In genomic region chr3:58532794-58533220, GRCh38 we compare ENCODE assay signal across 8 cellular contexts. TPM values are rescaled to one million over a fixed set of nuclear protein-coding genes. Genes with fewer than 3 reads are reported as not detected.
DNase-seq lines count a peak whose midpoint lies in the region; FAIRE-seq and TF ChIP-seq lines count a peak whose summit lies in the region.

No MANE protein-coding gene starts in this region.

- H3K27me3 Mint-ChIP-seq in HFFc6 (ENCODE audit: insufficient read depth), result peaks cover 3% of the 10 kb centered on the region
- no peaks in the 10 kb centered on the region for H3K27me3 Mint-ChIP-seq in MCF 10A (ENCODE audit: insufficient read depth, unreplicated experiment)

- DNase-seq in NCI-H510A treated with DMSO at 0.1 percent for 48 hours (lab: John Stamatoyannopoulos, UW), result peak; percentile 20
- no peak for DNase-seq in NCI-H510A (lab: John Stamatoyannopoulos, UW)
- peak; percentile 54 for DNase-seq in HFFc6
- peak; percentile 75 for DNase-seq in MV-4-11 (lab: John Stamatoyannopoulos, UW)
- DNase-seq in WERI-Rb-1, result peak; percentile 81
- peak; percentile 79 for DNase-seq in MCF 10A (ENCODE audit: unreplicated experiment)
- DNase-seq in keratinocyte (ENCODE audit: low read depth, low spot score), result peak; percentile 9
- DNase-seq in stimulated activated CD4-positive, alpha-beta T cell treated with anti-CD3 and anti-CD28 coated beads, Interleukin-2, amount 100 ng/mL, for 24 hours, result peak; percentile 81 to 86

- H3K4me3 ChIP-seq in WERI-Rb-1 (ENCODE audit: low read depth, low read length) (no peak overlapping the region), keratinocyte (ENCODE audit: control insufficient read depth in 2 of 3, extremely low read depth in 1 of 3, insufficient read depth in 2 of 3, low read depth in 1 of 3, low read length in 3 of 3) (no peak overlapping the region)

- no peaks in the 10 kb centered on the region for H3K79me2 ChIP-seq in keratinocyte (ENCODE audit: control insufficient read depth, insufficient read depth, low read length)

- H3K27ac ChIP-seq in WERI-Rb-1 (no peak overlapping the region), keratinocyte (ENCODE audit: control insufficient read depth, insufficient read depth, low read length) (no peak overlapping the region)

- peaks cover 43% of the 10 kb centered on the region for H3K4me1 Mint-ChIP-seq in HFFc6 (ENCODE audit: low read depth)
- H3K4me1 Mint-ChIP-seq in MCF 10A (ENCODE audit: insufficient read depth, unreplicated experiment), result peaks cover 27% of the 10 kb centered on the region

- POLR2A ChIA-PET in MCF 10A (lab: Yijun Ruan, JAX), result interaction anchor here (0.6 kb wide), 1 partner anchor 33 kb away, joined by 3 read pairs; no protein-coding TSS in a partner anchor

- H3K27me3 ChIP-seq in WERI-Rb-1 (ENCODE audit: insufficient read depth, low read depth, severe bottlenecking) (no peaks in the 10 kb centered on the region), keratinocyte (ENCODE audit: control insufficient read depth, extremely low read depth, insufficient read depth, low read length) (no peaks in the 10 kb centered on the region)

- H3K9me1 ChIP-seq in keratinocyte (ENCODE audit: control insufficient read depth, extremely low read depth, insufficient read depth, low read length), result no peaks in the 10 kb centered on the region

- dilution Hi-C loops in keratinocyte (cut with MboI; ENCODE audit: extremely low pct_ligation_motif_present, low sequenced_read_pairs), result no loop called here

- H3K27ac Mint-ChIP-seq in HFFc6 (peak overlapping the region; percentile 13; the same call in 1 of the 2 replicates), MCF 10A (ENCODE audit: low read depth, unreplicated experiment) (no peak overlapping the region)

- no peak overlapping the region for H2AFZ ChIP-seq in keratinocyte (ENCODE audit: control insufficient read depth, low read length)

- TF ChIP-seq CTCF in HFFc6 (IDR thresholded peaks at IDR 0.05) (peak; percentile 96), WERI-Rb-1 (IDR thresholded peaks at IDR 0.05; ENCODE audit: low read depth, low read length) (peak; percentile 92), MCF 10A (IDR thresholded peaks at IDR 0.05; ENCODE audit: unreplicated experiment) (peak; percentile 95), keratinocyte (optimal IDR thresholded peaks at IDR 0.05 in 1 of 3, IDR thresholded peaks at IDR 0.05 in 1 of 3, conservative IDR thresholded peaks at IDR 0.05 in 1 of 3; ENCODE audit: extremely low read depth in 1 of 3, insufficient read depth in 2 of 3, low read length in 3 of 3) (peak; percentile 90 to 96 (median 94))

- H3K9me3 Mint-ChIP-seq in HFFc6 (no peaks in the 10 kb centered on the region), MCF 10A (ENCODE audit: unreplicated experiment) (no peaks in the 10 kb centered on the region)

- CTCF ChIA-PET in MCF 10A (lab: Yijun Ruan, JAX), result interaction anchor here (0.6 to 4.2 kb wide), 24 partner anchors 11 to 241 kb away, joined by 3 to 30 read pairs (median 5); partner anchors contain the start of gene KCTD6

- intact Hi-C loops in MCF 10A (cut with micrococcal nuclease), result loop anchor here (1.0 to 2.0 kb wide), 6 partner anchors 41 to 226 kb away; partner anchors contain the start of genes KCTD6 and PDHB

- BruUV-seq in MCF 10A (replicated peaks; lab: Mats Ljungman, UMichigan), result no TSS peak

- H3K4me1 ChIP-seq in keratinocyte (ENCODE audit: control insufficient read depth, extremely low read depth, insufficient read depth, low read length), result peaks cover 14% of the 10 kb centered on the region

- H3K9ac ChIP-seq in keratinocyte (ENCODE audit: control insufficient read depth, extremely low read depth, insufficient read depth, low read length), result no peak overlapping the region

- peak; percentile 48 for FAIRE-seq in keratinocyte (lab: Jason Lieb, UNC)

- H3K36me3 ChIP-seq in WERI-Rb-1, result no peaks in the 10 kb centered on the region
- H3K36me3 ChIP-seq in keratinocyte (ENCODE audit: control insufficient read depth in 2 of 2, extremely low read depth in 1 of 2, insufficient read depth in 2 of 2, low read length in 2 of 2), result no peaks in the 10 kb centered on the region

- no peak overlapping the region for H3K4me2 ChIP-seq in keratinocyte (ENCODE audit: control insufficient read depth, extremely low read depth, insufficient read depth, low read depth, low read length)

- no peaks in the 10 kb centered on the region for H4K20me1 ChIP-seq in keratinocyte (ENCODE audit: control insufficient read depth, extremely low read depth, insufficient read depth, low read length)

- no peaks in the 10 kb centered on the region for H3K36me3 Mint-ChIP-seq in HFFc6 (ENCODE audit: low read depth)
- H3K36me3 Mint-ChIP-seq in MCF 10A (ENCODE audit: insufficient read depth, unreplicated experiment), result no peaks in the 10 kb centered on the region

- H3K9me3 ChIP-seq in WERI-Rb-1 (ENCODE audit: severe bottlenecking) (no peaks in the 10 kb centered on the region), keratinocyte (ENCODE audit: control insufficient read depth, low read depth, low read length) (no peaks in the 10 kb centered on the region)

- no peak overlapping the region for H3K4me3 Mint-ChIP-seq in HFFc6
- H3K4me3 Mint-ChIP-seq in MCF 10A (ENCODE audit: unreplicated experiment), result no peak overlapping the region

RNA-seq across cellular contexts. Expression of gene ACOX2, which starts 4.2 kb away (rescaled TPM):
- total RNA-seq in HFFc6 (2021; fragmentation: NEBNext Ultra II Directional; extraction: Animal tissue kit (Norgen Biotek cat#: 25700)), result 10 to 100 TPM in 5 of 6 experiments, 1 to 10 TPM in 1; 9.7 to 15.4 (median 11.8) TPM
- total RNA-seq in MCF 10A (2022), result 4.3 and 14.4 TPM in 2 replicates
- polyA plus RNA-seq in keratinocyte, result 0.06 to 0.27 TPM (median 0.20 TPM) in 3 replicates
- not detected for polyA plus RNA-seq in keratinocyte (2011; ENCODE audit: low read depth)
- 0.13 and 0.19 TPM in 2 replicates for polyA plus RNA-seq in keratinocyte (2011; cell fraction: cytosol; rRNA removed)
- not detected in 2 replicates for polyA plus RNA-seq in keratinocyte (2011; cell fraction: nucleus; rRNA removed)
- 0.10 TPM in 1 of 2 replicates, not detected in the other for polyA plus RNA-seq in keratinocyte (2012; ENCODE audit: low replicate concordance)
- 4.5 TPM in 1 of 3 replicates, not detected in the others for polyA minus RNA-seq in keratinocyte
- not detected for polyA minus RNA-seq in keratinocyte (2011; cell fraction: cytosol; rRNA and poly(A)+ RNA removed)
- not detected in 2 replicates for polyA minus RNA-seq in keratinocyte (2011; cell fraction: nucleus; rRNA and poly(A)+ RNA removed)

RNA-seq across cellular contexts. Expression of gene KCTD6, which starts 40.9 kb away (rescaled TPM):
- total RNA-seq in HFFc6 (2021; fragmentation: NEBNext Ultra II Directional; extraction: Animal tissue kit (Norgen Biotek cat#: 25700)), result 1 to 10 TPM; 6.4 to 9.6 (median 7.4) TPM
- total RNA-seq in MCF 10A (2022), result 9.9 and 10.6 TPM in 2 replicates
- polyA plus RNA-seq in keratinocyte, result 4.9 to 7.6 TPM (median 5.3 TPM) in 3 replicates
- 2.2 TPM for polyA plus RNA-seq in keratinocyte (2011; ENCODE audit: low read depth)
- polyA plus RNA-seq in keratinocyte (2011; cell fraction: cytosol; rRNA removed), result 3.6 and 5.6 TPM in 2 replicates
- 6.2 and 8.2 TPM in 2 replicates for polyA plus RNA-seq in keratinocyte (2011; cell fraction: nucleus; rRNA removed)
- 2.8 and 3.6 TPM in 2 replicates for polyA plus RNA-seq in keratinocyte (2012; ENCODE audit: low replicate concordance)
- polyA minus RNA-seq in keratinocyte, result 1.2 to 4.5 TPM (median 3.0 TPM) in 3 replicates
- 2.1 TPM for polyA minus RNA-seq in keratinocyte (2011; cell fraction: cytosol; rRNA and poly(A)+ RNA removed)
- polyA minus RNA-seq in keratinocyte (2011; cell fraction: nucleus; rRNA and poly(A)+ RNA removed), result 1.6 and 1.8 TPM in 2 replicates

RNA-seq across cellular contexts. Expression of gene FAM107A, which starts 44.4 kb away (rescaled TPM):
- total RNA-seq in HFFc6 (2021; fragmentation: NEBNext Ultra II Directional; extraction: Animal tissue kit (Norgen Biotek cat#: 25700)), result under 1 TPM in 4 of 6 experiments, not detected in 2; 0.11 to 0.22 (median 0.12) TPM
- not detected in 2 replicates for total RNA-seq in MCF 10A (2022)
- not detected in 3 replicates for polyA plus RNA-seq in keratinocyte
- polyA plus RNA-seq in keratinocyte (2011; ENCODE audit: low read depth), result not detected
- polyA plus RNA-seq in keratinocyte (2011; cell fraction: cytosol; rRNA removed), result not detected in 2 replicates
- polyA plus RNA-seq in keratinocyte (2011; cell fraction: nucleus; rRNA removed), result not detected in 2 replicates
- not detected in 2 replicates for polyA plus RNA-seq in keratinocyte (2012; ENCODE audit: low replicate concordance)
- polyA minus RNA-seq in keratinocyte, result not detected in 3 replicates
- polyA minus RNA-seq in keratinocyte (2011; cell fraction: cytosol; rRNA and poly(A)+ RNA removed), result not detected
- polyA minus RNA-seq in keratinocyte (2011; cell fraction: nucleus; rRNA and poly(A)+ RNA removed), result not detected in 2 replicates
